In the genomic region with DNA sequence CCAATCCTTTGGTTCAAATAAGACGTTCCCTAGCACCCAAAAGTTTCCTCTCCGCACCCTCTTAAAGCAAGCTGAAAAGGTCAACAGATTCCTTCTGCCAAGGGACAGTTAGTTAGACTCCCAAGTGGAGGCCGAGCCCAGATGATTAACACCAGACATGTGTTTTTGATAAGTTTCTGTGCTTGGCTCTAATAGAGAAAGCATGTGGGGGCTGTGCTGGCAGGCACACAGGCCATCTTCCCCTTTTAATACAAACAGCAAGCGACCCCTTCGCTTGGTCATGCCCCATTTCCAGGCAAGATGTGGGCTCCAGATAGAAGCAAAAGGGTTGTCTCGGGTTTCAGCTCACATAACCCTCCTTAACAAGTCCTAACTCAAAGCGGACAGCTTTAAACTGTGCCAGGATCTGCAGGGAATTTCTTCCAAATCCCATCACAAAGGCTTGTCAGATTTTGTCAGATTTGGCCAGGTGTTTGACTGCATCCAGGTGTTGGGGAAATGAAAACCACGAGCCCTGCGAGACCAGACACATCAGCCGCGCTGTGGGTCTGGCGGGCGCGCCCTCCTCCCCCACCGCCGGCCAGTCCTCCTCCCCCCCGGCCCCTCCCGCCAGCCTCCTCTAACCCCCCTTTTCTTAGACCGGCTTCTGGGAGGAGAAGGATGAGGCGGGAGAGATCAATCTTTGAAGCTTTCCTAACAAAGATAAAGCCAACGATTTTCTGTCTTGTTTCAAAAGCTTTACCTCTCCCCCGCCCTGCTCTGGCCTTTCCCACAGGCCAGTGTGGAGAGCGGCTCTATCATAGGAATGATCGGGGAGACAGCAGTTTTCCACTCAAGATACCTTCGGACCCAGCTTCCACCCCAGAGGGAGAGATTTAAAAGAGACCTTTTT, we compare ENCODE assay signal across 8 cellular contexts. TPM values are rescaled to one million over a fixed set of nuclear protein-coding genes. Genes with fewer than 3 reads are reported as not detected.
DNase-seq lines count a peak whose midpoint lies in the region; ATAC-seq and TF ChIP-seq lines count a peak whose summit lies in the region.

No MANE protein-coding gene starts in this region.

- CTCF ChIA-PET in HEK293 (lab: Yijun Ruan, JAX): interaction anchor here (0.6 to 3.8 kb wide), 5 partner anchors 174 to 358 kb away, joined by 3 to 25 read pairs (median 5); no protein-coding TSS in a partner anchor

- H3K4me3 ChIP-seq in HEK293 (ENCODE audit: low read depth, low read length) (peak overlapping the region; percentile 93), heart left ventricle (peak overlapping the region in 10 of 12 donors; percentile 7 to 92 (median 76)), sigmoid colon (peak overlapping the region in 3 of 4 donors; percentile 56 to 67 (median 63))

- no peak for TF ChIP-seq POLR2A in heart left ventricle (IDR thresholded peaks at IDR 0.05)
- TF ChIP-seq POLR2A in sigmoid colon (IDR thresholded peaks at IDR 0.05): no peak

- intact Hi-C loops in heart left ventricle (cut with DNase I) (loop anchor here in 8 of 10 donors (2.0 to 10.0 kb wide), 10 partner anchors 65 to 352 kb away; no protein-coding TSS in a partner anchor), sigmoid colon (cut with DNase I) (loop anchor here (2.0 to 5.0 kb wide), 2 partner anchors 68 to 351 kb away; no protein-coding TSS in a partner anchor)

- H3K27me3 ChIP-seq in heart left ventricle: peaks cover 0 to 45% (median 0%) of the 10 kb centered on the region in 9 donors
- H3K27me3 ChIP-seq in sigmoid colon: no peaks in the 10 kb centered on the region

- H3K36me3 ChIP-seq in HEK293 (ENCODE audit: control insufficient read depth in 2 of 2, insufficient read depth in 1 of 2, low read length in 2 of 2): peaks cover 5 to 26% of the 10 kb centered on the region in 2 experiments; a peak in 2 of 3 replicates
- peaks cover 0 to 6% (median 0%) of the 10 kb centered on the region in 9 donors for H3K36me3 ChIP-seq in heart left ventricle
- H3K36me3 ChIP-seq in sigmoid colon: no peaks in the 10 kb centered on the region

- TF ChIP-seq CTCF in HEK293 (tag by site-specific recombination; IDR thresholded peaks at IDR 0.05): no peak
- no peak for TF ChIP-seq CTCF in heart left ventricle (IDR thresholded peaks at IDR 0.05)
- no peak for TF ChIP-seq CTCF in sigmoid colon (IDR thresholded peaks at IDR 0.05)

- H3K4me1 ChIP-seq in HEK293 (ENCODE audit: control insufficient read depth, insufficient read depth, low read length): peaks cover 9% of the 10 kb centered on the region
- peaks cover 0 to 78% (median 42%) of the 10 kb centered on the region in 12 donors for H3K4me1 ChIP-seq in heart left ventricle
- H3K4me1 ChIP-seq in sigmoid colon: peaks cover 0 to 75% (median 63%) of the 10 kb centered on the region in 4 donors

- peak in 1 of 4 donors; percentile 29 for TF ChIP-seq EP300 in sigmoid colon (IDR thresholded peaks at IDR 0.05)

- DNase-seq in A172 (ENCODE audit: low spot score) (peak; percentile 37), UCSD-AML1 (lab: John Stamatoyannopoulos, UW; ENCODE audit: unreplicated experiment) (peak; percentile 38), heart left ventricle (peak in 4 of 5 donors; percentile 45 to 57 (median 54)), sigmoid colon (peak; percentile 83)

- H3K9me3 ChIP-seq in HEK293 (ENCODE audit: control insufficient read depth, insufficient read depth, low read depth, low read length): no peaks in the 10 kb centered on the region
- H3K9me3 ChIP-seq in heart left ventricle: no peaks in the 10 kb centered on the region
- H3K9me3 ChIP-seq in sigmoid colon: no peaks in the 10 kb centered on the region

- POLR2A ChIA-PET in HEK293 (lab: Yijun Ruan, JAX): interaction anchor here (0.5 to 9.5 kb wide), 12 partner anchors 8 to 358 kb away, joined by 3 to 145 read pairs (median 5); no protein-coding TSS in a partner anchor

- H3K27ac ChIP-seq in HEK293 (ENCODE audit: extremely low read depth, low read depth, low read length) (peak overlapping the region; percentile 100), heart left ventricle (peak overlapping the region in 11 of 12 donors; percentile 58 to 99 (median 97)), sigmoid colon (peak overlapping the region; percentile 90 to 99 (median 96))

- ATAC-seq in heart left ventricle: no peak
- no peak for ATAC-seq in GM21717 (IDR thresholded peaks at IDR 0.05; ENCODE audit: unreplicated experiment)
- ATAC-seq in HG02938 (IDR thresholded peaks at IDR 0.05; ENCODE audit: unreplicated experiment): no peak
- no peak for ATAC-seq in HG03139 (IDR thresholded peaks at IDR 0.05; ENCODE audit: unreplicated experiment)

- 43 to 60% (median 52%) methylated on average over 20 to 25 of the region's 25 CpGs for WGBS in heart left ventricle, 4 donors
- WGBS in sigmoid colon, 2 donors: 6 to 24% methylated on average over 25 of the region's 25 CpGs

TF ChIP-seq in HEK293, 187 proteins besides CTCF, POLR2A, EP300 and RAD21 (continues in another document):
- TF ChIP-seq ZNF121 (tag by site-specific recombination; IDR thresholded peaks at IDR 0.05) (no peak), ZNF791 (tag by site-specific recombination; IDR thresholded peaks at IDR 0.05) (no peak), KLF1 (tag by site-specific recombination; IDR thresholded peaks at IDR 0.05) (0 out of 2 replicates have a peak, but pooled peaks have one; percentile 19), ZNF777 (tag by site-specific recombination; IDR thresholded peaks at IDR 0.05; ENCODE audit: borderline replicate concordance) (no peak), ZNF776 (tag by site-specific recombination; IDR thresholded peaks at IDR 0.05; ENCODE audit: borderline replicate concordance) (no peak), ZNF658 (tag by site-specific recombination; IDR thresholded peaks at IDR 0.05) (no peak)
- TF ChIP-seq, protein P1, sequence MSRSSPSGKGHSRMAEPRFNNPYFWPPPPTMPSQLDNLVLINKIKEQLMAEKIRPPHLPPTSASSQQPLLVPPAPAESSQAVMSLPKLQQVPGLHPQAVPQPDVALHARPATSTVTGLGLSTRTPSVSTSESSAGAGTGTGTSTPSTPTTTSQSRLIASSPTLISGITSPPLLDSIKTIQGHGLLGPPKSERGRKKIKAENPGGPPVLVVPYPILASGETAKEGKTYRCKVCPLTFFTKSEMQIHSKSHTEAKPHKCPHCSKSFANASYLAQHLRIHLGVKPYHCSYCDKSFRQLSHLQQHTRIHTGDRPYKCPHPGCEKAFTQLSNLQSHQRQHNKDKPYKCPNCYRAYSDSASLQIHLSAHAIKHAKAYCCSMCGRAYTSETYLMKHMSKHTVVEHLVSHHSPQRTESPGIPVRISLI (tag by site-specific recombination; IDR thresholded peaks at IDR 0.05): no peak
- TF ChIP-seq, protein P2, sequence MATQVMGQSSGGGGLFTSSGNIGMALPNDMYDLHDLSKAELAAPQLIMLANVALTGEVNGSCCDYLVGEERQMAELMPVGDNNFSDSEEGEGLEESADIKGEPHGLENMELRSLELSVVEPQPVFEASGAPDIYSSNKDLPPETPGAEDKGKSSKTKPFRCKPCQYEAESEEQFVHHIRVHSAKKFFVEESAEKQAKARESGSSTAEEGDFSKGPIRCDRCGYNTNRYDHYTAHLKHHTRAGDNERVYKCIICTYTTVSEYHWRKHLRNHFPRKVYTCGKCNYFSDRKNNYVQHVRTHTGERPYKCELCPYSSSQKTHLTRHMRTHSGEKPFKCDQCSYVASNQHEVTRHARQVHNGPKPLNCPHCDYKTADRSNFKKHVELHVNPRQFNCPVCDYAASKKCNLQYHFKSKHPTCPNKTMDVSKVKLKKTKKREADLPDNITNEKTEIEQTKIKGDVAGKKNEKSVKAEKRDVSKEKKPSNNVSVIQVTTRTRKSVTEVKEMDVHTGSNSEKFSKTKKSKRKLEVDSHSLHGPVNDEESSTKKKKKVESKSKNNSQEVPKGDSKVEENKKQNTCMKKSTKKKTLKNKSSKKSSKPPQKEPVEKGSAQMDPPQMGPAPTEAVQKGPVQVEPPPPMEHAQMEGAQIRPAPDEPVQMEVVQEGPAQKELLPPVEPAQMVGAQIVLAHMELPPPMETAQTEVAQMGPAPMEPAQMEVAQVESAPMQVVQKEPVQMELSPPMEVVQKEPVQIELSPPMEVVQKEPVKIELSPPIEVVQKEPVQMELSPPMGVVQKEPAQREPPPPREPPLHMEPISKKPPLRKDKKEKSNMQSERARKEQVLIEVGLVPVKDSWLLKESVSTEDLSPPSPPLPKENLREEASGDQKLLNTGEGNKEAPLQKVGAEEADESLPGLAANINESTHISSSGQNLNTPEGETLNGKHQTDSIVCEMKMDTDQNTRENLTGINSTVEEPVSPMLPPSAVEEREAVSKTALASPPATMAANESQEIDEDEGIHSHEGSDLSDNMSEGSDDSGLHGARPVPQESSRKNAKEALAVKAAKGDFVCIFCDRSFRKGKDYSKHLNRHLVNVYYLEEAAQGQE (tag by site-specific recombination; IDR thresholded peaks at IDR 0.05): no peak
- TF ChIP-seq, protein P3, sequence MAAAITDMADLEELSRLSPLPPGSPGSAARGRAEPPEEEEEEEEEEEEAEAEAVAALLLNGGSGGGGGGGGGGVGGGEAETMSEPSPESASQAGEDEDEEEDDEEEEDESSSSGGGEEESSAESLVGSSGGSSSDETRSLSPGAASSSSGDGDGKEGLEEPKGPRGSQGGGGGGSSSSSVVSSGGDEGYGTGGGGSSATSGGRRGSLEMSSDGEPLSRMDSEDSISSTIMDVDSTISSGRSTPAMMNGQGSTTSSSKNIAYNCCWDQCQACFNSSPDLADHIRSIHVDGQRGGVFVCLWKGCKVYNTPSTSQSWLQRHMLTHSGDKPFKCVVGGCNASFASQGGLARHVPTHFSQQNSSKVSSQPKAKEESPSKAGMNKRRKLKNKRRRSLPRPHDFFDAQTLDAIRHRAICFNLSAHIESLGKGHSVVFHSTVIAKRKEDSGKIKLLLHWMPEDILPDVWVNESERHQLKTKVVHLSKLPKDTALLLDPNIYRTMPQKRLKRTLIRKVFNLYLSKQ (tag by site-specific recombination; IDR thresholded peaks at IDR 0.05; ENCODE audit: borderline replicate concordance): no peak
- TF ChIP-seq, protein P4, sequence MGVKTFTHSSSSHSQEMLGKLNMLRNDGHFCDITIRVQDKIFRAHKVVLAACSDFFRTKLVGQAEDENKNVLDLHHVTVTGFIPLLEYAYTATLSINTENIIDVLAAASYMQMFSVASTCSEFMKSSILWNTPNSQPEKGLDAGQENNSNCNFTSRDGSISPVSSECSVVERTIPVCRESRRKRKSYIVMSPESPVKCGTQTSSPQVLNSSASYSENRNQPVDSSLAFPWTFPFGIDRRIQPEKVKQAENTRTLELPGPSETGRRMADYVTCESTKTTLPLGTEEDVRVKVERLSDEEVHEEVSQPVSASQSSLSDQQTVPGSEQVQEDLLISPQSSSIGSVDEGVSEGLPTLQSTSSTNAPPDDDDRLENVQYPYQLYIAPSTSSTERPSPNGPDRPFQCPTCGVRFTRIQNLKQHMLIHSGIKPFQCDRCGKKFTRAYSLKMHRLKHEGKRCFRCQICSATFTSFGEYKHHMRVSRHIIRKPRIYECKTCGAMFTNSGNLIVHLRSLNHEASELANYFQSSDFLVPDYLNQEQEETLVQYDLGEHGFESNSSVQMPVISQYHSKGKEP (tag by site-specific recombination; IDR thresholded peaks at IDR 0.05): peak; percentile 60

RNA-seq across cellular contexts. Expression of a gene that starts 3.4 kb away (rescaled TPM):
- total RNA-seq in A172 (2014; rRNA removed; shearing (Covaris generic)): 3.1 and 4.5 TPM in 2 replicates
- total RNA-seq in heart left ventricle (10 to 100 TPM in 7 of 9 donors, 1 to 10 TPM in 2; 9.2 to 32.3 (median 19.2) TPM), sigmoid colon (10 to 100 TPM; 17.4 to 35.0 (median 23.4) TPM)
- polyA plus RNA-seq in heart left ventricle (10 to 100 TPM in 1 of 2 donors, 1 to 10 TPM in 1; 9.2 to 11.7 TPM), sigmoid colon (10 to 100 TPM; 24.0 to 47.4 (median 45.4) TPM)
